ENCODE assay signal across 1 cellular context in genomic region chr10:61664985-61665384, GRCh38.
TF ChIP-seq lines count a peak whose summit lies in the region.

No MANE protein-coding gene starts in this region.

TF ChIP-seq in HepG2, 621 proteins besides CTCF, POLR2A, EP300 and RAD21:
- TF ChIP-seq POLR2AphosphoS5 (IDR thresholded peaks at IDR 0.05; ENCODE audit: low read depth, low read length) (no peak), MAFK (conservative IDR thresholded peaks at IDR 0.05 in 1 of 2, IDR thresholded peaks at IDR 0.05 in 1 of 2; ENCODE audit: low read length in 2 of 2) (peak; percentile 53 to 55; a peak in 3 of 4 replicates), ZNF841 (CRISPR knock-in tag; IDR thresholded peaks at IDR 0.05; ENCODE audit: borderline replicate concordance) (no peak), MAFF (IDR thresholded peaks at IDR 0.05; ENCODE audit: low read depth, low read length) (peak; percentile 40; the same call in 1 of the 2 replicates)
